Comparison of ENCODE assay signal across 8 cellular contexts in the genomic region with DNA sequence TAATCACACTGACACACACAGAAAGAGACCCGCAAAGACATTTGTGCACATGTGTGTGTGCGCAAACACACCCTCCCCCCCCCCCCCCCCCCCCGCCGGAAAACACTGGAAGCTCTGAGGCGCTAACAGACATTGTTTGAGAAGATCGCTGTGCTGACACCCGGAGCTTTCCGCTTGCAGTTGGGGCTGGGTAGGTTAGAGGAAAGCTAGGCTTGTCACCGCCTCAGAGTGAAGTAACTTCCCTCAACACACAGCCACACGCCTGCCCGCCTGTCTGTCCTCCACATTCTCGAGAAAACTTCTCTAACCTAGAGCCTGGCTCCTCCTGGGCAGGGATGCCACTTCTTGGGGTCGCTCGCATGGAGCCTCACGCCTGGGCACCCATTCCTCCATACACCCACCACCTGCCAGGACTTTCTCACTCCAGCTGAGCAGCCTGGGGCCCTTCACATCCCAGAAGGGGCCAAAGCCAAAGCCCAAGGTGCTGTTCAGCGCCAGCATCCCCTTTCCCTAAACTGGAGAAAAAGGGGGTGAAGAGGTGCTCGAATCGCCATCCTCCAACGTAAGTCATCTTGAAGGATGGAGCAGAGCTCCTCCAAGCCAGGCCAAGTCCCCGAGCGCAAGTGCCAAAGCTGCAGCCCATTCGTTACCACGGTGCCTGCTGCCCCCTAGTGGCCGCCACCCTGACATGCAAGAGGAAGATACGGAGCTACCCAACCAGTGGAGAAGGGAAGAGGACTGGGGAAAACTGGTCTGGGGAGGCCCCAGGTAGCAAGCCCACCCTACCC.
DNase-seq lines count a peak whose midpoint lies in the region; ATAC-seq and TF ChIP-seq lines count a peak whose summit lies in the region.

No MANE protein-coding gene starts in this region.

- ATAC-seq in HG02885 (IDR thresholded peaks at IDR 0.05; ENCODE audit: poor library complexity, unreplicated experiment) (no peak), GM18517 (IDR thresholded peaks at IDR 0.05; ENCODE audit: unreplicated experiment) (no peak)

- H3K27ac ChIP-seq in VCaP (no peak overlapping the region), brain microvascular endothelial cell (no peak overlapping the region)

- TF ChIP-seq CTCF in GM10266 (IDR thresholded peaks at IDR 0.05; ENCODE audit: control insufficient read depth, insufficient read depth, low read depth, missing control alignments) (peak; percentile 97), VCaP (conservative IDR thresholded peaks at IDR 0.05) (peak; percentile 99), brain microvascular endothelial cell (IDR thresholded peaks at IDR 0.05; ENCODE audit: low read depth, low read length, missing control alignments) (peak; percentile 94)

- H3K9me3 Mint-ChIP-seq in immature natural killer cell, result no peaks in the 10 kb centered on the region

- peak overlapping the region in 1 of 5 donors; percentile 10 for H3K4me3 Mint-ChIP-seq in immature natural killer cell

- peaks cover 5 to 22% (median 10%) of the 10 kb centered on the region in 3 donors for H3K36me3 Mint-ChIP-seq in immature natural killer cell

- no peak overlapping the region for H3K27ac Mint-ChIP-seq in immature natural killer cell

- in situ Hi-C loops in brain microvascular endothelial cell (cut with HindIII; ENCODE audit: low pct_ligation_motif_present, low sequenced_read_pairs), result no loop called here

- peak; percentile 83 for DNase-seq in GM10266 (ENCODE audit: extremely low spot score)
- DNase-seq in NCI-H1694 treated with DMSO at 0.1 percent for 48 hours (lab: John Stamatoyannopoulos, UW), result peak; percentile 66
- DNase-seq in brain microvascular endothelial cell, result peak; percentile 62
- peak; percentile 61 to 71 (median 63) for DNase-seq in immature natural killer cell
- peak; percentile 87 for DNase-seq in stimulated activated CD4-positive, alpha-beta T cell treated with anti-CD3 and anti-CD28 coated beads, Interleukin-15, amount 100 ng/mL, for 24 hours

- no peaks in the 10 kb centered on the region for H3K27me3 Mint-ChIP-seq in immature natural killer cell (ENCODE audit: low read depth in 3 of 3)

- H3K27me3 ChIP-seq in brain microvascular endothelial cell (replicated peaks), result no peaks in the 10 kb centered on the region

- no peaks in the 10 kb centered on the region for H3K36me3 ChIP-seq in brain microvascular endothelial cell (replicated peaks)

- H3K4me1 Mint-ChIP-seq in immature natural killer cell, result peaks cover 5 to 8% of the 10 kb centered on the region in 2 donors

- H3K4me3 ChIP-seq in brain microvascular endothelial cell (ENCODE audit: low read depth, low read length), result no peak overlapping the region
